10 cellular contexts compared by ENCODE assay signal in the genomic region with DNA sequence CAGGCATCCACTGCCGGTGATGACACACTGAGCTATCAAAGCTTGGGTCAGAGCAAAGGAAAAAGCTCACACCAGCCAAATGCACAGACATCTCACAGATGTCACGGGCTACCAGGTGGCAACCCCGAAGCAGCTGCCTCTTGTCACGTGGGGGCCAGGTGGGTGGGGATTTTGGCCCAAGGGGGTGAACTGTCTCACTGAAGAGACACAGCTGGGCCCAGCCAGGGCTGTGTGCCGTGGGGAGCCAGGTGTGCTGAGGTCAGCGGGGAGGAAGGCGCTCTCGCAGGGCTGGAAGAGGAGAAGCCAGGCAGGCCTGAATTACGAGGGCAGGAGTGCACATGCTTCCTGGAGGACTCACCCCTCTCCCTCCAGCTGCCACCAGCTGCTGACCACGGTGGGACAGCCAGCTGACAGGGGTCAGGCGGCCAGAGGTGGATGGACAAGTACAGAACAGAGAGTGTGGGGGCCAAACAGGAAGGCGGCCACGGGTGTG. TPM values are rescaled to one million over a fixed set of nuclear protein-coding genes. Genes with fewer than 3 reads are reported as not detected.
DNase-seq lines count a peak whose midpoint lies in the region; ATAC-seq and TF ChIP-seq lines count a peak whose summit lies in the region.
"Had no signal": no experiment of that assay in that cellular context is flagged by ENCODE, and none has a peak within 500 bp of the region (broad histone marks: within the 10 kb centered on the region; RNA-seq: fewer than 3 reads in every experiment).

No MANE protein-coding gene starts in this region.

- H3K9me3 ChIP-seq in mucosa of descending colon (no peaks in the 10 kb centered on the region), esophagus squamous epithelium (no peaks in the 10 kb centered on the region)

- no peaks in the 10 kb centered on the region for H3K4me1 ChIP-seq in mucosa of descending colon (ENCODE audit: low read depth)
- peaks cover 0 to 47% (median 0%) of the 10 kb centered on the region in 3 donors for H3K4me1 ChIP-seq in esophagus squamous epithelium

- ATAC-seq in GM18505 (IDR thresholded peaks at IDR 0.05; ENCODE audit: unreplicated experiment) (peak; percentile 58), HG02610 (IDR thresholded peaks at IDR 0.05; ENCODE audit: unreplicated experiment) (peak; percentile 74), mucosa of descending colon (peak; percentile 70), left lobe of liver (no peak)

- DNase-seq in NCI-H524 (lab: John Stamatoyannopoulos, UW): peak; percentile 88 to 90
- peak; percentile 47 to 73 (median 65) for DNase-seq in mucosa of descending colon
- no peak for DNase-seq in esophagus squamous epithelium (lab: John Stamatoyannopoulos, UW)
- DNase-seq in NCI-H446 treated with DMSO at 0.1 percent for 48 hours (lab: John Stamatoyannopoulos, UW): no peak
- no peak for DNase-seq in putamen (ENCODE audit: low spot score)
- DNase-seq in left lobe of liver (ENCODE audit: low spot score): no peak
- DNase-seq: activated CD4-positive, alpha-beta T cell treated with anti-CD3 and anti-CD28 coated beads, Interleukin-2, amount 10 ng/mL, durations not matched to agents 24 days and 14 days; dorsolateral prefrontal cortex had no signal

- intact Hi-C loops in mucosa of descending colon (cut with DNase I, micrococcal nuclease): no loop called here
- intact Hi-C loops in esophagus squamous epithelium (cut with DNase I): no loop called here

- H3K27ac ChIP-seq in esophagus squamous epithelium: peak overlapping the region in 2 of 4 donors; percentile 22 to 55
- H3K27ac ChIP-seq: dorsolateral prefrontal cortex had no signal

- peaks cover 0 to 26% (median 0%) of the 10 kb centered on the region in 4 donors for H3K27me3 ChIP-seq in esophagus squamous epithelium
- H3K27me3 ChIP-seq: dorsolateral prefrontal cortex had no signal

- TF ChIP-seq POLR2A in GM18505 (IDR thresholded peaks at IDR 0.05; ENCODE audit: borderline replicate concordance, extremely low read depth, insufficient read depth, insufficient read length): no peak
- no peak for TF ChIP-seq POLR2A in esophagus squamous epithelium (IDR thresholded peaks at IDR 0.05)

- WGBS in esophagus squamous epithelium, 2 donors: 62 to 76% methylated on average over 8 to 11 of the region's 13 CpGs

- H3K36me3 ChIP-seq in mucosa of descending colon (ENCODE audit: low read depth): no peaks in the 10 kb centered on the region
- no peaks in the 10 kb centered on the region for H3K36me3 ChIP-seq in esophagus squamous epithelium

- TF ChIP-seq CTCF in mucosa of descending colon (IDR thresholded peaks at IDR 0.05): no peak
- no peak for TF ChIP-seq CTCF in esophagus squamous epithelium (IDR thresholded peaks at IDR 0.05)

- no peak overlapping the region for H3K4me3 ChIP-seq in mucosa of descending colon
- no peak overlapping the region for H3K4me3 ChIP-seq in esophagus squamous epithelium
- H3K4me3 ChIP-seq: dorsolateral prefrontal cortex had no signal

RNA-seq across cellular contexts. Expression of gene KCNN3, which starts 32.4 kb away (rescaled TPM):
- 10 to 100 TPM in 1 of 3 donors, 1 to 10 TPM in 2; 1.5 to 19.3 (median 2.0) TPM for total RNA-seq in mucosa of descending colon
- 1 to 10 TPM in 1 of 4 donors, under 1 TPM in 3; 0.08 to 1.7 (median 0.50) TPM for total RNA-seq in esophagus squamous epithelium
- total RNA-seq in left lobe of liver: 0.23 TPM

Comparison
In these comparisons a context has a peak if more than half of its experiments do, and no peak if none do; other contexts are left out.
1. DNase-seq: peak in NCI-H524 (2 of 2) and mucosa of descending colon (3 of 3); none in esophagus squamous epithelium (single experiment), NCI-H446 treated with DMSO at 0.1 percent for 48 hours (single experiment), putamen (single experiment) and left lobe of liver (single experiment).